ENCODE assay signal across 1 cellular context in the genomic region with DNA sequence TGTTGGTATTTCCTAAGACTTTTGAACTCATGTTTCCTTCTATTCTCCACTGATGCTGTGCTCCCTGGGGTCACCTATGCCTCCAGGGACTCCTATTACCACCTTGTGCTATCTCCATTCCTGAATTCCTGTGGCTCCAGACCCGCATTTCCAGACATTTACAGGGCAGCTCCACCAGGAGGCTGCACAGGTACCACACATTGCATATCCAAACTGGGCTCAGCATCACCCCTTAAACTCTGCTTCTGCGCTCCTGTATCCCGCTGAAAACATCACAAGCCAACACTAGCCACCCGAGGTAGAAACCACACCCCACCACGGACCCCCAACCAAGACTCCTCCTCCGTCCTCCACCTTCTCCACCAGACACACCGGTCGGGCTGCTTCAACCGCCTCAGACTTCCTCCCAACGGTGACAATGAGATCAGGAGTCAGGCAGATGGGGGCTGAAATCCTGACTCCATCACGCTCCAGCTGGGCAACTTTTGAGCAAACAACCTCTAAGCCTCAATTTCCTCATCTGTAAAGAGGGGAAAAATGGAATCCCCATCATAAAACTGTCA.
TF ChIP-seq lines count a peak whose summit lies in the region.

No MANE protein-coding gene starts in this region.

TF ChIP-seq in GM23338, 12 proteins besides CTCF, POLR2A, EP300 and RAD21 (continued from another document):
- TF ChIP-seq ZNF462 (CRISPR knock-in tag; IDR thresholded peaks at IDR 0.05) (no peak), POLR2AphosphoS5 (IDR thresholded peaks at IDR 0.05; ENCODE audit: low read depth) (no peak), STAT1 (IDR thresholded peaks at IDR 0.05; ENCODE audit: unreplicated experiment) (no peak), ZNF331 (CRISPR knock-in tag; IDR thresholded peaks at IDR 0.05; ENCODE audit: low read depth) (no peak), EZH2 (IDR thresholded peaks at IDR 0.05; ENCODE audit: low read depth, unreplicated experiment) (no peak), ETS1 (IDR thresholded peaks at IDR 0.05) (no peak), EZH2phosphoT487 (IDR thresholded peaks at IDR 0.05; ENCODE audit: unreplicated experiment) (no peak), JUNB (IDR thresholded peaks at IDR 0.05; ENCODE audit: unreplicated experiment) (no peak), REST (IDR thresholded peaks at IDR 0.05; ENCODE audit: unreplicated experiment) (no peak)
